ENCODE assay signal across 21 cellular contexts in genomic region chr11:134576721-134577171, GRCh38.
"Had no signal": no experiment of that assay in that cellular context is flagged by ENCODE, and none has a peak within 500 bp of the region (broad histone marks: within the 10 kb centered on the region; RNA-seq: fewer than 3 reads in every experiment).

No MANE protein-coding gene starts in this region.

- H3K27ac Mint-ChIP-seq: activated naive CD4-positive, alpha-beta T cell treated with anti-CD3 and anti-CD28 coated beads for 36 hours; activated T-cell treated with anti-CD3 and anti-CD28 coated beads, Interleukin-2, amount 50 U/mL, for 72 hours; immature natural killer cell; nephron progenitor cell; T-helper 2 cell treated with Interferon-gamma antibody and Interleukin-4, amounts not matched to agents 5 μg/mL and 100 μg/mL, for 36 hours had no signal

- H3K4me3 Mint-ChIP-seq: activated naive CD4-positive, alpha-beta T cell treated with anti-CD3 and anti-CD28 coated beads for 36 hours; activated T-cell treated with anti-CD3 and anti-CD28 coated beads, Interleukin-2, amount 50 U/mL, for 72 hours; immature natural killer cell; nephron progenitor cell; T-helper 2 cell treated with Interferon-gamma antibody and Interleukin-4, amounts not matched to agents 5 μg/mL and 100 μg/mL, for 36 hours had no signal

- H3K9me3 Mint-ChIP-seq: activated naive CD4-positive, alpha-beta T cell treated with anti-CD3 and anti-CD28 coated beads for 36 hours; activated T-cell treated with anti-CD3 and anti-CD28 coated beads, Interleukin-2, amount 50 U/mL, for 72 hours; nephron progenitor cell; T-helper 2 cell treated with Interferon-gamma antibody and Interleukin-4, amounts not matched to agents 5 μg/mL and 100 μg/mL, for 36 hours had no signal

- H3K4me1 ChIP-seq: upper lobe of left lung had no signal

- H3K27ac ChIP-seq: hepatocyte, thoracic aorta, upper lobe of left lung, WERI-Rb-1 had no signal

- H3K36me3 Mint-ChIP-seq: immature natural killer cell had no signal

- H3K27me3 ChIP-seq: hepatocyte, upper lobe of left lung had no signal

- DNase-seq: activated CD4-positive, alpha-beta T cell treated with anti-CD3 and anti-CD28 coated beads, Interleukin-2, amount 50 U/mL, for 1 hour; activated CD4-positive, CD25-positive, alpha-beta regulatory T cell treated with anti-CD3 and anti-CD28 coated beads, Interleukin-2, amount 50 U/mL, for 72 hours; activated effector memory CD4-positive, alpha-beta T cell treated with Interleukin-2 at 50 U/mL for 16 hours; activated naive CD4-positive, alpha-beta T cell treated with anti-CD3 and anti-CD28 coated beads for 36 hours; activated T-cell treated with anti-CD3 and anti-CD28 coated beads, Interleukin-2, amount 50 U/mL, for 72 hours; amygdala; cerebellar nuclear complex; effector CD4-positive, alpha-beta T cell; foreskin melanocyte; immature natural killer cell; kidney glomerular epithelial cell; left ventricle myocardium superior; nephron progenitor cell; stimulated activated CD4-positive, alpha-beta T cell treated with anti-CD3 and anti-CD28 coated beads, Interleukin-2, amount 100 ng/mL, for 48 hours; stimulated activated naive CD4-positive, alpha-beta T cell; upper lobe of left lung; WERI-Rb-1 had no signal

- ATAC-seq: activated T-cell treated with anti-CD3 and anti-CD28 coated beads, Interleukin-2, amount 50 U/mL, for 72 hours; left ventricle myocardium superior; SK-N-SH treated with all-trans-retinoic acid at 6 μM for 48 hours had no signal

- H3K4me3 ChIP-seq: hepatocyte, thoracic aorta, upper lobe of left lung had no signal

- H3K9me3 ChIP-seq: thoracic aorta, upper lobe of left lung had no signal

- H3K36me3 ChIP-seq: thoracic aorta, upper lobe of left lung, WERI-Rb-1 had no signal
